14 cellular contexts compared by ENCODE assay signal in the genomic region with DNA sequence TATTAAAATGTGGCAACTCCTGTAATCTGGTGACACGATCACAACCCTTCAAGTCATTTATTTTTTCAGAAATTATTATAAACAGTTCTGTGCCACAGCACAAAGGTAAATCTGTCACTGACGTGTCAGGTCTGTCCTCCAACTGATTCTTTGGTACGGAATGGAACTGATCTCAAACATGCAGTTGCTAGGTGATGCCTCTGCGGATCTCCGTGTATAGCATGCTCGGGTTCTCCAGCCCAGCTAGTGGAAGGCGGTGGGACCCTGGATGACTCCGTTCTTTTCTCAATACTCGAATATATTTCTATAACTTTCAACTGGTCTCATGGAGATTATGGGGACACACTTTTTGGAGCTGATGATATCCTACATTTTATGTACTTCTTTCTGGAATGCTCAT. TPM values are rescaled to one million over a fixed set of nuclear protein-coding genes. Genes with fewer than 3 reads are reported as not detected.
DNase-seq lines count a peak whose midpoint lies in the region; ATAC-seq and TF ChIP-seq lines count a peak whose summit lies in the region.
"Had no signal": no experiment of that assay in that cellular context is flagged by ENCODE, and none has a peak within 500 bp of the region (broad histone marks: within the 10 kb centered on the region; RNA-seq: fewer than 3 reads in every experiment).

No MANE protein-coding gene starts in this region.

- CTCF ChIA-PET in CD4-positive, alpha-beta T cell (lab: Charles Lee): interaction anchor here (1.2 to 2.3 kb wide), 3 partner anchors 20 to 163 kb away, joined by 3 to 9 read pairs (median 5); no protein-coding TSS in a partner anchor

- POLR2A ChIA-PET in CD4-positive, alpha-beta T cell (lab: Charles Lee): interaction anchor here (1.2 to 1.9 kb wide), 4 partner anchors 8 to 63 kb away, joined by 4 to 12 read pairs (median 6); partner anchors contain the start of genes NDUFA11, RANBP3 and VMAC

- H2BK120ac ChIP-seq in trophoblast cell (ENCODE audit: insufficient read depth, low read length, poor library complexity): no peak overlapping the region

- H3K36me3 Mint-ChIP-seq in CD4-positive, alpha-beta T cell (ENCODE audit: low read depth): peaks cover 30% of the 10 kb centered on the region

- WGBS in trophoblast cell (ENCODE audit: extremely low coverage, insufficient coverage, insufficient read length): no CpG with 5 or more reads among the region's 9 CpGs

- H4K12ac ChIP-seq in trophoblast cell (ENCODE audit: low read depth, low read length): no peak overlapping the region

- no peak overlapping the region for H3K23ac ChIP-seq in trophoblast cell (ENCODE audit: low read length)

- H3K27ac Mint-ChIP-seq in CD4-positive, alpha-beta T cell: peak overlapping the region; percentile 98

- no peak overlapping the region for H2BK5ac ChIP-seq in trophoblast cell (ENCODE audit: low read depth, low read length, poor library complexity)

- peak overlapping the region; percentile 22 for H3K4ac ChIP-seq in trophoblast cell (ENCODE audit: low read depth, low read length)

- peaks cover 23% of the 10 kb centered on the region for H3K79me2 ChIP-seq in trophoblast cell (ENCODE audit: control insufficient read depth, insufficient read depth, low read length, poor library complexity)

- no peak for ATAC-seq in CD4-positive, alpha-beta T cell (ENCODE audit: poor library complexity)
- ATAC-seq in HG03432 (IDR thresholded peaks at IDR 0.05; ENCODE audit: unreplicated experiment): no peak
- ATAC-seq: GM23338, mucosa of descending colon had no signal

- no peak overlapping the region for H4K91ac ChIP-seq in trophoblast cell (ENCODE audit: low read depth, low read length)

- H4K8ac ChIP-seq in trophoblast cell (ENCODE audit: low read depth, low read length): no peak overlapping the region

- H3K4me3 Mint-ChIP-seq in CD4-positive, alpha-beta T cell: no peak overlapping the region
- H3K4me3 Mint-ChIP-seq: GM23338 had no signal

- no peaks in the 10 kb centered on the region for H3K27me3 Mint-ChIP-seq in CD4-positive, alpha-beta T cell

- intact Hi-C loops in CD4-positive, alpha-beta T cell (cut with DNase I, micrococcal nuclease): loop anchor here in 1 of 2 experiments (5.0 kb wide), 1 partner anchor 55 kb away; no protein-coding TSS in a partner anchor
- intact Hi-C loops in left ventricle myocardium inferior (cut with micrococcal nuclease): no loop called here

- TF ChIP-seq CTCF in CD4-positive, alpha-beta T cell (IDR thresholded peaks at IDR 0.05): no peak
- TF ChIP-seq CTCF in left ventricle myocardium inferior (IDR thresholded peaks at IDR 0.05; ENCODE audit: borderline replicate concordance): no peak

- H2AK5ac ChIP-seq in trophoblast cell (ENCODE audit: low read length): no peak overlapping the region

- H3K9me3 ChIP-seq in CD4-positive, alpha-beta T cell (ENCODE audit: control insufficient read depth, low read length): no peaks in the 10 kb centered on the region
- no peaks in the 10 kb centered on the region for H3K9me3 ChIP-seq in SK-N-MC (ENCODE audit: low read depth, low read length)
- H3K9me3 ChIP-seq in left ventricle myocardium inferior (replicated peaks): no peaks in the 10 kb centered on the region
- no peaks in the 10 kb centered on the region for H3K9me3 ChIP-seq in trophoblast cell (ENCODE audit: insufficient read depth, low read depth, low read length)
- H3K9me3 ChIP-seq: mucosa of descending colon had no signal

- H3K79me1 ChIP-seq in trophoblast cell (ENCODE audit: low read length): peaks cover 2% of the 10 kb centered on the region

- H3K4me1 ChIP-seq in left ventricle myocardium inferior (peaks cover 98% of the 10 kb centered on the region), trophoblast cell (ENCODE audit: control insufficient read depth in 1 of 2, insufficient read depth in 2 of 2, low read length in 2 of 2) (peaks cover 37 to 49% of the 10 kb centered on the region in 2 experiments)

- H3K4me3 ChIP-seq in SK-N-MC (no peak overlapping the region), left ventricle myocardium inferior (peak overlapping the region; percentile 15), trophoblast cell (ENCODE audit: low read depth, low read length) (no peak overlapping the region)
- H3K4me3 ChIP-seq: GM23338, mucosa of descending colon had no signal

- no peak overlapping the region for H3K4me2 ChIP-seq in trophoblast cell (ENCODE audit: low read length)
- H3K4me2 ChIP-seq: GM23338 had no signal

- H3K27ac ChIP-seq in CD4-positive, alpha-beta T cell (ENCODE audit: low read depth, low read length): no peak overlapping the region
- H3K27ac ChIP-seq in SK-N-MC: no peak overlapping the region
- H3K27ac ChIP-seq in left ventricle myocardium inferior (replicated peaks): peak overlapping the region; percentile 68
- H3K27ac ChIP-seq in trophoblast cell (ENCODE audit: low read depth, low read length): no peak overlapping the region

- no peak overlapping the region for H2BK12ac ChIP-seq in trophoblast cell (ENCODE audit: low read length)

- no peak overlapping the region for H2AFZ ChIP-seq in trophoblast cell (ENCODE audit: insufficient read depth, low read length, poor library complexity)
- H2AFZ ChIP-seq: GM23338 had no signal

- H3K9ac ChIP-seq in SK-N-MC (ENCODE audit: insufficient read length) (peak overlapping the region; percentile 29), trophoblast cell (ENCODE audit: low read length) (no peak overlapping the region)

- H3K27me3 ChIP-seq in CD4-positive, alpha-beta T cell (ENCODE audit: control insufficient read depth, insufficient read depth, low read length): no peaks in the 10 kb centered on the region
- no peaks in the 10 kb centered on the region for H3K27me3 ChIP-seq in left ventricle myocardium inferior (ENCODE audit: low read depth)
- H3K27me3 ChIP-seq in trophoblast cell (ENCODE audit: insufficient read depth, low read length): no peaks in the 10 kb centered on the region

- H3K18ac ChIP-seq in trophoblast cell (ENCODE audit: low read length): no peak overlapping the region

- DNase-seq in CD4-positive, alpha-beta T cell: no peak
- DNase-seq in SK-N-MC (ENCODE audit: low read depth, low spot score): no peak
- no peak for DNase-seq in left ventricle myocardium inferior
- peak in 1 of 2 donors; percentile 46 for DNase-seq in trophoblast cell
- DNase-seq in NCI-H526 treated with DMSO at 0.1 percent for 48 hours (lab: John Stamatoyannopoulos, UW): no peak
- no peak for DNase-seq in DMS114 treated with DMSO at 0.1 percent for 48 hours (lab: John Stamatoyannopoulos, UW; ENCODE audit: unreplicated experiment)
- DNase-seq in NCI-H1105 treated with DMSO at 0.1 percent for 48 hours (lab: John Stamatoyannopoulos, UW): no peak
- DNase-seq: activated CD8-positive, alpha-beta memory T cell treated with anti-CD3 and anti-CD28 coated beads for 24 hours; cortex of kidney; mucosa of descending colon; NCI-H2029; stimulated activated naive CD4-positive, alpha-beta T cell treated with Interleukin-2 at 50 U/mL for 16 hours had no signal

- H3K9me3 Mint-ChIP-seq in CD4-positive, alpha-beta T cell: no peaks in the 10 kb centered on the region
- H3K9me3 Mint-ChIP-seq: GM23338 had no signal

- H3K4me1 Mint-ChIP-seq in CD4-positive, alpha-beta T cell (ENCODE audit: low read depth): peaks cover 95% of the 10 kb centered on the region

- H3K14ac ChIP-seq in trophoblast cell (ENCODE audit: low read length): no peak overlapping the region

- H3K36me3 ChIP-seq in SK-N-MC (ENCODE audit: insufficient read depth, low read length): peaks cover 13% of the 10 kb centered on the region
- no peaks in the 10 kb centered on the region for H3K36me3 ChIP-seq in left ventricle myocardium inferior
- H3K36me3 ChIP-seq in trophoblast cell (ENCODE audit: control insufficient read depth in 1 of 2, insufficient read depth in 2 of 2, low read length in 2 of 2): peaks cover 3 to 8% of the 10 kb centered on the region in 2 experiments

RNA-seq across cellular contexts. Expression of gene RANBP3, which starts 11.0 kb away (rescaled TPM):
- 10 to 100 TPM; 82.7 to 88.7 TPM for total RNA-seq in CD4-positive, alpha-beta T cell
- 54.8 TPM for total RNA-seq in left ventricle myocardium inferior
- 85.2 and 95.7 TPM in 2 replicates for polyA plus RNA-seq in trophoblast cell (2013)

RNA-seq across cellular contexts. Expression of gene CAPS, which starts 52.9 kb away (rescaled TPM):
- 10 to 100 TPM; 43.2 to 44.2 TPM for total RNA-seq in CD4-positive, alpha-beta T cell
- total RNA-seq in left ventricle myocardium inferior: 6.1 TPM
- polyA plus RNA-seq in trophoblast cell (2013): 3.7 and 3.8 TPM in 2 replicates
